ENCODE assay signal across 7 cellular contexts in the genomic region with DNA sequence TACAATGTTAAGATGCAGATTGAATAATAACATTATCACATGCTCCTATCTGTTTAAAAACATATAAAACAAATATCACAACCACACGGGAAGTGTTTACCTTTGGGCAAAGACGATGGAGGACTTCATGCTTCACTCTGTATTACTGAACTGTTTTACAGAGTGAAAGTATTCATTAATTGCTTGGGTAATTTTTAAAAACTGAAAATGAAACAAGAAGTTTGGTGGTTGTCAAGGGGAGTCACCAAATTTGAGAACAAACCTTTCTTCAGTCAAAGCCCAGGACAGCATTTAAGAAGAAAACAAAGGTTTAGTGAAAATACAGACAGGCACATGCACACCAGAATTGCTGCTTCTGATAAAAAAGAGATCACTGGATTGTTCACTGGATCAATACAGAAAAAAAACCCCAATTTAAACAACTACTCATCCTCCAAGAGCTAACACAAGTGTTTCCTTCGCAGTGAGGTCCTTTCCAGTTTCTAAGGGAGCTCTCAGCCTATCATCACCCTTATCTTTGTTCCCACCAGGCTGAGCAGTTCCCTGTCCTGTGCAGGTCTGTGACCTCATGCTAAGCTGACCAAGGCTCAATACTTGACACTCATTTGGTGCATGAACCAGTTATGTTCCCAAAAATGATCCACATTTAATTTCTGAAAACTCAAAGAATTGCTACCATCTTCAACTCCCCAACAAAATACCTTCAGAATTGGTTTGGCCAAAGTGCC. TPM values are rescaled to one million over a fixed set of nuclear protein-coding genes. Genes with fewer than 3 reads are reported as not detected.
A peak's percentile ranks its signal among the peaks of the same experiment; 100 is the strongest.
DNase-seq lines count a peak whose midpoint lies in the region; ATAC-seq and TF ChIP-seq lines count a peak whose summit lies in the region.

No MANE protein-coding gene starts in this region.

- peak overlapping the region in 3 of 5 donors; percentile 3 to 39 (median 30) for H3K4me3 Mint-ChIP-seq in immature natural killer cell

- no peak overlapping the region for H3K9ac ChIP-seq in smooth muscle cell (ENCODE audit: low read depth)

- no peak overlapping the region for H2AFZ ChIP-seq in smooth muscle cell (ENCODE audit: low read depth)

- H3K9me3 Mint-ChIP-seq in immature natural killer cell = no peaks in the 10 kb centered on the region

- no peak overlapping the region for H3K4me2 ChIP-seq in smooth muscle cell

- H3K27ac Mint-ChIP-seq in immature natural killer cell = peak overlapping the region; percentile 54 to 90 (median 78)

- no peaks in the 10 kb centered on the region for H3F3A ChIP-seq in smooth muscle cell (ENCODE audit: low read depth)

- no peaks in the 10 kb centered on the region for H3K4me1 ChIP-seq in smooth muscle cell (ENCODE audit: low read depth)

- peaks cover 13% of the 10 kb centered on the region for H3K27me3 ChIP-seq in smooth muscle cell (ENCODE audit: low read depth)

- peaks cover 37 to 71% of the 10 kb centered on the region in 2 donors for H3K4me1 Mint-ChIP-seq in immature natural killer cell

- no peaks in the 10 kb centered on the region for H3K9me3 ChIP-seq in smooth muscle cell (replicated peaks; ENCODE audit: low read depth)

- DNase-seq in immature natural killer cell = no peak
- no peak for DNase-seq in smooth muscle cell (lab: John Stamatoyannopoulos, UW; ENCODE audit: unreplicated experiment)
- DNase-seq in dermis blood vessel endothelial cell = no peak
- no peak for DNase-seq in HT-29 (ENCODE audit: low spot score)

- no peak overlapping the region for H3K4me3 ChIP-seq in smooth muscle cell

- no peak for TF ChIP-seq CTCF in smooth muscle cell (IDR thresholded peaks at IDR 0.05; ENCODE audit: borderline replicate concordance, insufficient read depth, poor library complexity, severe bottlenecking)

- WGBS in smooth muscle cell (ENCODE audit: low lambda C conversion rate) = 87% methylated on average over 3 of the region's 3 CpGs

- H3K36me3 ChIP-seq in smooth muscle cell (ENCODE audit: low read depth) = no peaks in the 10 kb centered on the region

- no peak overlapping the region for H3K27ac ChIP-seq in smooth muscle cell (ENCODE audit: low read depth)

- H3K27me3 Mint-ChIP-seq in immature natural killer cell (ENCODE audit: low read depth in 3 of 3) = peaks cover 1 to 2% (median 1%) of the 10 kb centered on the region in 3 donors

- no peaks in the 10 kb centered on the region for H3K79me2 ChIP-seq in smooth muscle cell (ENCODE audit: low read depth)

- no peaks in the 10 kb centered on the region for H4K20me1 ChIP-seq in smooth muscle cell (ENCODE audit: low read depth)

- ATAC-seq in GM18907 (IDR thresholded peaks at IDR 0.05; ENCODE audit: unreplicated experiment) = peak; percentile 87
- ATAC-seq in GM21529 (IDR thresholded peaks at IDR 0.05; ENCODE audit: unreplicated experiment) = peak; percentile 91
- ATAC-seq in HG03354 (IDR thresholded peaks at IDR 0.05; ENCODE audit: poor library complexity, severe bottlenecking, unreplicated experiment) = peak; percentile 96

- peaks cover 7 to 31% (median 20%) of the 10 kb centered on the region in 3 donors for H3K36me3 Mint-ChIP-seq in immature natural killer cell

RNA-seq across cellular contexts. Expression of a gene that starts 8.8 kb away (rescaled TPM):
- polyA plus RNA-seq in immature natural killer cell = 10 to 100 TPM; 23.3 to 26.8 (median 24.3) TPM
- total RNA-seq in smooth muscle cell = 2.3 and 2.4 TPM in 2 replicates
- polyA plus RNA-seq in smooth muscle cell = 1.4 and 1.6 TPM in 2 replicates
- total RNA-seq in dermis blood vessel endothelial cell = 98.3 and 107 TPM in 2 replicates
- 38.3 and 51.1 TPM in 2 replicates for total RNA-seq in HT-29 (2014; rRNA removed; shearing (Covaris generic))

Comparison
In these comparisons a context has a peak if more than half of its experiments do, and no peak if none do; other contexts are left out.
1. RNA of a gene that starts 8.8 kb away (total RNA-seq): 98.3 to 107 TPM in dermis blood vessel endothelial cell and 38.3 to 51.1 TPM in HT-29; 2.3 to 2.4 TPM in smooth muscle cell; every median in the first group is over 10 times any median in the second.
2. Peak in every context shown above with its lines, with median percentiles within 50 percentile points of each other: ATAC-seq.